In genomic region chr7:44884553-44885393, GRCh38 we compare ENCODE assay signal across 9 cellular contexts. TPM values are rescaled to one million over a fixed set of nuclear protein-coding genes. Genes with fewer than 3 reads are reported as not detected.
DNase-seq lines count a peak whose midpoint lies in the region; ATAC-seq, FAIRE-seq and TF ChIP-seq lines count a peak whose summit lies in the region.
"Had no signal": no experiment of that assay in that cellular context is flagged by ENCODE, and none has a peak within 500 bp of the region (broad histone marks: within the 10 kb centered on the region; RNA-seq: fewer than 3 reads in every experiment).

No MANE protein-coding gene starts in this region.

- CTCF ChIA-PET in activated CD8-positive, alpha-beta memory T cell treated with anti-CD3 and anti-CD28 coated beads, Interleukin-2, amount 10 ng/mL, durations not matched to agents 7 days and 5 days (lab: Charles Lee): interaction anchor here (0.8 to 10.6 kb wide), 13 partner anchors 11 to 320 kb away, joined by 3 to 134 read pairs (median 3); partner anchors contain the start of genes DDX56, H2AZ2 and TMED4
- CTCF ChIA-PET in endothelial cell of umbilical vein (lab: Charles Lee): interaction anchor here (0.6 to 2.6 kb wide), 4 partner anchors 28 to 115 kb away, joined by 3 to 20 read pairs (median 6); no protein-coding TSS in a partner anchor

- peaks cover 10% of the 10 kb centered on the region for H4K20me1 ChIP-seq in endothelial cell of umbilical vein (replicated peaks; ENCODE audit: control insufficient read depth, extremely low read depth, insufficient read depth, low read length)

- BruUV-seq in endothelial cell of umbilical vein (replicated peaks; lab: Mats Ljungman, UMichigan): TSS peak; percentile 1

- H3K27ac ChIP-seq in endothelial cell of umbilical vein (ENCODE audit: insufficient read depth, low read depth, low read length): peak overlapping the region; percentile 87

- H3K79me2 ChIP-seq in endothelial cell of umbilical vein (ENCODE audit: control insufficient read depth, insufficient read depth, low read length): peaks cover 53% of the 10 kb centered on the region

- no peaks in the 10 kb centered on the region for H3K9me1 ChIP-seq in endothelial cell of umbilical vein (replicated peaks; ENCODE audit: control insufficient read depth, extremely low read depth, insufficient read depth, low read length)

- H3K4me3 ChIP-seq in endothelial cell of umbilical vein (replicated peaks in 1 of 3; ENCODE audit: insufficient read depth in 1 of 3, low read depth in 1 of 3, low read length in 3 of 3): peak overlapping the region; percentile 30 to 78 (median 63)
- H3K4me3 ChIP-seq in mucosa of stomach (ENCODE audit: low read length): peak overlapping the region; percentile 52

- POLR2A ChIA-PET in endothelial cell of umbilical vein (lab: Charles Lee): interaction anchor here (0.8 to 1.7 kb wide), 4 partner anchors 10 to 115 kb away, joined by 3 to 7 read pairs (median 3); partner anchors contain the start of genes CCM2 and H2AZ2

- intact Hi-C loops in endothelial cell of umbilical vein (cut with micrococcal nuclease): loop anchor here (1.0 to 2.0 kb wide), 7 partner anchors 28 to 278 kb away; partner anchors contain the start of genes H2AZ2, OGDH, PPIA and TBRG4

- H3K36me3 ChIP-seq in endothelial cell of umbilical vein (ENCODE audit: control insufficient read depth in 2 of 2, extremely low read depth in 1 of 2, insufficient read depth in 2 of 2, low read length in 2 of 2): no peaks in the 10 kb centered on the region
- H3K36me3 ChIP-seq in mucosa of stomach (ENCODE audit: control insufficient read depth, insufficient read depth, low read length): no peaks in the 10 kb centered on the region

- H3K36me3 Mint-ChIP-seq in activated CD8-positive, alpha-beta memory T cell treated with anti-CD3 and anti-CD28 coated beads, Interleukin-2, amount 10 ng/mL, durations not matched to agents 7 days and 5 days: peaks cover 39% of the 10 kb centered on the region

- FAIRE-seq in endothelial cell of umbilical vein (lab: Jason Lieb, UNC): no peak
- FAIRE-seq: A204.1 had no signal

- H3K4me1 ChIP-seq in endothelial cell of umbilical vein (ENCODE audit: control insufficient read depth, extremely low read depth, insufficient read depth, low read length) (peaks cover 49% of the 10 kb centered on the region), mucosa of stomach (ENCODE audit: control insufficient read depth, insufficient read depth, low read length) (peaks cover 44% of the 10 kb centered on the region)

- H3K4me1 Mint-ChIP-seq in activated CD8-positive, alpha-beta memory T cell treated with anti-CD3 and anti-CD28 coated beads, Interleukin-2, amount 10 ng/mL, durations not matched to agents 7 days and 5 days: peaks cover 63% of the 10 kb centered on the region

- peak overlapping the region; percentile 93 for H3K4me3 Mint-ChIP-seq in activated CD8-positive, alpha-beta memory T cell treated with anti-CD3 and anti-CD28 coated beads, Interleukin-2, amount 10 ng/mL, durations not matched to agents 7 days and 5 days

- peak overlapping the region; percentile 89 for H3K4me2 ChIP-seq in endothelial cell of umbilical vein (ENCODE audit: insufficient read depth, low read length)

- H2AFZ ChIP-seq in endothelial cell of umbilical vein (ENCODE audit: low read depth, low read length): no peak overlapping the region

- no peaks in the 10 kb centered on the region for H3K9me3 ChIP-seq in endothelial cell of umbilical vein (replicated peaks; ENCODE audit: control insufficient read depth, insufficient read depth, low read length)
- no peaks in the 10 kb centered on the region for H3K9me3 ChIP-seq in mucosa of stomach (ENCODE audit: control insufficient read depth, low read length)

- H3K9ac ChIP-seq in endothelial cell of umbilical vein (replicated peaks; ENCODE audit: extremely low read depth, insufficient read depth, low read length) (peak overlapping the region; percentile 93), mucosa of stomach (ENCODE audit: low read length) (peak overlapping the region; percentile 66)

- no peaks in the 10 kb centered on the region for H3K9me3 Mint-ChIP-seq in activated CD8-positive, alpha-beta memory T cell treated with anti-CD3 and anti-CD28 coated beads, Interleukin-2, amount 10 ng/mL, durations not matched to agents 7 days and 5 days (ENCODE audit: low read depth)

- dilution Hi-C loops in endothelial cell of umbilical vein (cut with MboI; ENCODE audit: extremely low pct_ligation_motif_present, low sequenced_read_pairs): no loop called here

- H3K27me3 ChIP-seq in endothelial cell of umbilical vein (ENCODE audit: control insufficient read depth in 2 of 2, insufficient read depth in 2 of 2, low read length in 2 of 2) (no peaks in the 10 kb centered on the region), mucosa of stomach (ENCODE audit: control insufficient read depth, insufficient read depth, low read length) (no peaks in the 10 kb centered on the region)

- peak; percentile 18 for ATAC-seq in HG02571 (IDR thresholded peaks at IDR 0.05; ENCODE audit: unreplicated experiment)
- peak; percentile 25 for ATAC-seq in activated CD8-positive, alpha-beta memory T cell treated with anti-CD3 and anti-CD28 coated beads, Interleukin-2, amount 10 ng/mL, durations not matched to agents 7 days and 5 days

- H3K27ac Mint-ChIP-seq in activated CD8-positive, alpha-beta memory T cell treated with anti-CD3 and anti-CD28 coated beads, Interleukin-2, amount 10 ng/mL, durations not matched to agents 7 days and 5 days: peak overlapping the region; percentile 100

- TF ChIP-seq CTCF in endothelial cell of umbilical vein (IDR thresholded peaks at IDR 0.05; ENCODE audit: extremely low read depth in 1 of 2, insufficient read depth in 1 of 2, low read depth in 1 of 2, low read length in 2 of 2): no peak

- no peaks in the 10 kb centered on the region for H3K27me3 Mint-ChIP-seq in activated CD8-positive, alpha-beta memory T cell treated with anti-CD3 and anti-CD28 coated beads, Interleukin-2, amount 10 ng/mL, durations not matched to agents 7 days and 5 days

- TF ChIP-seq POLR2A in endothelial cell of umbilical vein (IDR thresholded peaks at IDR 0.05; ENCODE audit: low read depth, low read length): no peak

- DNase-seq in DMS153 (lab: John Stamatoyannopoulos, UW) (peak; percentile 6), DMS153 treated with DMSO at 0.1 percent for 48 hours (lab: John Stamatoyannopoulos, UW; ENCODE audit: unreplicated experiment) (no peak), NCI-H128 (lab: John Stamatoyannopoulos, UW; ENCODE audit: unreplicated experiment) (peak; percentile 6), endothelial cell of umbilical vein (ENCODE audit: low read depth, low spot score) (peak; percentile 77)
- DNase-seq in activated CD8-positive, alpha-beta memory T cell treated with anti-CD3 and anti-CD28 coated beads, Interleukin-2, amount 10 ng/mL, durations not matched to agents 7 days and 5 days: peak; percentile 72
- DNase-seq in stimulated activated CD8-positive, alpha-beta memory T cell treated with anti-CD3 and anti-CD28 coated beads, Interleukin-7, amount 100 ng/mL, for 48 hours (ENCODE audit: extremely low read depth in 1 of 2, low read depth in 1 of 2): peak; percentile 14 to 25

TF ChIP-seq in endothelial cell of umbilical vein, 7 proteins besides CTCF, POLR2A, EP300 and RAD21:
- TF ChIP-seq FOS (IDR thresholded peaks at IDR 0.05; ENCODE audit: borderline replicate concordance, insufficient read depth, low read length) (no peak), POLR2AphosphoS5 (IDR thresholded peaks at IDR 0.05; ENCODE audit: insufficient read depth, low read depth, low read length) (peak; percentile 58), MAX (IDR thresholded peaks at IDR 0.05; ENCODE audit: insufficient read depth, insufficient read length) (no peak)
TF ChIP-seq in endothelial cell of umbilical vein: peak in this region for 1.

RNA-seq across cellular contexts. Expression of gene PURB, which starts 0.6 kb away (rescaled TPM):
- total RNA-seq in activated CD8-positive, alpha-beta memory T cell treated with anti-CD3 and anti-CD28 coated beads, Interleukin-2, amount 10 ng/mL, durations not matched to agents 7 days and 5 days: 10 to 100 TPM; 33.4 to 35.4 TPM
- total RNA-seq in endothelial cell of umbilical vein: 25.0 and 25.5 TPM in 2 replicates
- polyA plus RNA-seq in endothelial cell of umbilical vein: 2.2 and 2.7 TPM in 2 replicates
- polyA plus RNA-seq in endothelial cell of umbilical vein (2011; cell fraction: cytosol; rRNA removed): 5.0 and 5.1 TPM in 2 replicates
- polyA plus RNA-seq in endothelial cell of umbilical vein (2011; cell fraction: nucleus; rRNA removed): 5.1 and 6.9 TPM in 2 replicates
- polyA plus RNA-seq in endothelial cell of umbilical vein (2012): 8.3 and 14.1 TPM in 2 replicates
- 5.9 and 6.2 TPM in 2 replicates for polyA minus RNA-seq in endothelial cell of umbilical vein
- polyA minus RNA-seq in endothelial cell of umbilical vein (2011; cell fraction: cytosol; rRNA and poly(A)+ RNA removed): 11.9 TPM
- 9.7 and 10.6 TPM in 2 replicates for polyA minus RNA-seq in endothelial cell of umbilical vein (2011; cell fraction: nucleus; rRNA and poly(A)+ RNA removed)

RNA-seq across cellular contexts. Expression of gene H2AZ2, which starts 36.9 kb away (rescaled TPM):
- total RNA-seq in activated CD8-positive, alpha-beta memory T cell treated with anti-CD3 and anti-CD28 coated beads, Interleukin-2, amount 10 ng/mL, durations not matched to agents 7 days and 5 days: 100 to 1,000 TPM; 302 to 331 TPM
- total RNA-seq in endothelial cell of umbilical vein: 226 and 232 TPM in 2 replicates
- 192 and 225 TPM in 2 replicates for polyA plus RNA-seq in endothelial cell of umbilical vein
- 270 and 309 TPM in 2 replicates for polyA plus RNA-seq in endothelial cell of umbilical vein (2011; cell fraction: cytosol; rRNA removed)
- polyA plus RNA-seq in endothelial cell of umbilical vein (2011; cell fraction: nucleus; rRNA removed): 101 and 114 TPM in 2 replicates
- 151 and 242 TPM in 2 replicates for polyA plus RNA-seq in endothelial cell of umbilical vein (2012)
- polyA minus RNA-seq in endothelial cell of umbilical vein: 134 and 158 TPM in 2 replicates
- 101 TPM for polyA minus RNA-seq in endothelial cell of umbilical vein (2011; cell fraction: cytosol; rRNA and poly(A)+ RNA removed)
- 26.6 and 40.5 TPM in 2 replicates for polyA minus RNA-seq in endothelial cell of umbilical vein (2011; cell fraction: nucleus; rRNA and poly(A)+ RNA removed)
